In genomic region chr1:116540088-116540487, GRCh38 we compare ENCODE assay signal across 9 cellular contexts. TPM values are rescaled to one million over a fixed set of nuclear protein-coding genes. Genes with fewer than 3 reads are reported as not detected.
A peak's percentile ranks its signal among the peaks of the same experiment; 100 is the strongest.
DNase-seq lines count a peak whose midpoint lies in the region; ATAC-seq, FAIRE-seq and TF ChIP-seq lines count a peak whose summit lies in the region.
"Had no signal": no experiment of that assay in that cellular context is flagged by ENCODE, and none has a peak within 500 bp of the region (broad histone marks: within the 10 kb centered on the region; RNA-seq: fewer than 3 reads in every experiment).

No MANE protein-coding gene starts in this region.

- no peak overlapping the region for H3K23ac ChIP-seq in mesenchymal stem cell (ENCODE audit: low read length in 2 of 2)

- no peak overlapping the region for H3K9ac ChIP-seq in mesenchymal stem cell (ENCODE audit: low read length)

- ATAC-seq in GM18499 (IDR thresholded peaks at IDR 0.05; ENCODE audit: insufficient read depth, unreplicated experiment), result peak; percentile 71
- peak; percentile 47 for ATAC-seq in GM21423 (IDR thresholded peaks at IDR 0.05; ENCODE audit: unreplicated experiment)
- peak; percentile 26 for ATAC-seq in HG03558 (IDR thresholded peaks at IDR 0.05; ENCODE audit: extremely low read depth, unreplicated experiment)

- no peak overlapping the region for H4K91ac ChIP-seq in mesenchymal stem cell (ENCODE audit: low read length)

- H2BK12ac ChIP-seq in mesenchymal stem cell (ENCODE audit: low read length in 2 of 2), result no peak overlapping the region

- TF ChIP-seq POLR2A in thyroid gland (IDR thresholded peaks at IDR 0.05), result no peak

- H3K36me3 ChIP-seq in bronchial epithelial cell (ENCODE audit: control insufficient read depth, insufficient read depth, low read length) (peaks cover 9% of the 10 kb centered on the region), thyroid gland (peaks cover 0 to 17% of the 10 kb centered on the region in 2 donors), mesenchymal stem cell (ENCODE audit: control insufficient read depth in 1 of 2, insufficient read depth in 2 of 2, low read depth in 1 of 2, low read length in 2 of 2) (peaks cover 4 to 27% of the 10 kb centered on the region in 2 experiments)

- H3K4me3 ChIP-seq in bronchial epithelial cell (ENCODE audit: low read depth, low read length) (no peak overlapping the region), thyroid gland (replicated peaks in 1 of 3) (no peak overlapping the region), mesenchymal stem cell (ENCODE audit: insufficient read depth in 1 of 2, low read depth in 1 of 2, low read length in 2 of 2) (no peak overlapping the region)

- H3K9me3 Mint-ChIP-seq in type B pancreatic cell, result peaks cover 4% of the 10 kb centered on the region

- H3K79me1 ChIP-seq in mesenchymal stem cell (replicated peaks; ENCODE audit: low read length, poor library complexity, severe bottlenecking), result peaks cover 3% of the 10 kb centered on the region

- H3K27me3 Mint-ChIP-seq in type B pancreatic cell, result no peaks in the 10 kb centered on the region

- no peak overlapping the region for H3K4me3 Mint-ChIP-seq in type B pancreatic cell

- DNase-seq in bronchial epithelial cell (ENCODE audit: low read depth), result peak; percentile 63
- no peak for DNase-seq in type B pancreatic cell (ENCODE audit: extremely low spot score, unreplicated experiment)
- no peak for DNase-seq in thyroid gland
- DNase-seq in GM19240 (ENCODE audit: insufficient read length, low spot score), result no peak
- DNase-seq in mesenchymal stem cell, result no peak

- TF ChIP-seq CTCF in bronchial epithelial cell (IDR thresholded peaks at IDR 0.05; ENCODE audit: insufficient read depth, low read length, severe bottlenecking) (no peak), type B pancreatic cell (conservative IDR thresholded peaks at IDR 0.05) (no peak), thyroid gland (IDR thresholded peaks at IDR 0.05) (no peak)

- no peak overlapping the region for H2AK5ac ChIP-seq in mesenchymal stem cell (ENCODE audit: low read length, severe bottlenecking)

- H3K4me1 ChIP-seq in thyroid gland, result no peaks in the 10 kb centered on the region
- H3K4me1 ChIP-seq in mesenchymal stem cell (ENCODE audit: control insufficient read depth, insufficient read depth, low read depth, low read length), result no peaks in the 10 kb centered on the region

- FAIRE-seq in bronchial epithelial cell (lab: Jason Lieb, UNC), result no peak
- FAIRE-seq: frontal cortex had no signal

- intact Hi-C loops in thyroid gland (cut with DNase I), result no loop called here

- H3K4ac ChIP-seq in mesenchymal stem cell (ENCODE audit: low read depth in 1 of 2, low read length in 2 of 2), result no peak overlapping the region

- H3K27ac ChIP-seq in thyroid gland, result no peak overlapping the region
- H3K27ac ChIP-seq in mesenchymal stem cell (ENCODE audit: low read length, poor library complexity, severe bottlenecking), result no peak overlapping the region

- no peak overlapping the region for H3K4me2 ChIP-seq in mesenchymal stem cell (ENCODE audit: low read length, poor library complexity, severe bottlenecking)

- H3K36me3 Mint-ChIP-seq in type B pancreatic cell, result peaks cover 19% of the 10 kb centered on the region

- H2BK15ac ChIP-seq in mesenchymal stem cell (ENCODE audit: low read depth, poor library complexity, severe bottlenecking), result no peak overlapping the region

- H3K9me3 ChIP-seq in thyroid gland (no peaks in the 10 kb centered on the region), mesenchymal stem cell (ENCODE audit: control insufficient read depth, low read length) (no peaks in the 10 kb centered on the region)

- H3K27ac Mint-ChIP-seq in type B pancreatic cell, result no peak overlapping the region

- no peak overlapping the region for H4K8ac ChIP-seq in mesenchymal stem cell (ENCODE audit: low read length)

- H3K27me3 ChIP-seq in bronchial epithelial cell (ENCODE audit: control insufficient read depth, insufficient read depth, low read length), result no peaks in the 10 kb centered on the region
- no peaks in the 10 kb centered on the region for H3K27me3 ChIP-seq in thyroid gland
- no peaks in the 10 kb centered on the region for H3K27me3 ChIP-seq in mesenchymal stem cell (ENCODE audit: control insufficient read depth in 1 of 2, insufficient read depth in 1 of 2, low read length in 2 of 2)

- H3K14ac ChIP-seq in mesenchymal stem cell (ENCODE audit: low read length in 2 of 2), result no peak overlapping the region

- H2AFZ ChIP-seq in mesenchymal stem cell (ENCODE audit: low read depth, low read length), result no peak overlapping the region

- H3K4me1 Mint-ChIP-seq in type B pancreatic cell (ENCODE audit: unreplicated experiment), result peaks cover 8% of the 10 kb centered on the region

- no peak overlapping the region for H3K18ac ChIP-seq in mesenchymal stem cell (ENCODE audit: low read depth in 1 of 2, low read length in 2 of 2)

- H2BK120ac ChIP-seq in mesenchymal stem cell (ENCODE audit: low read depth, low read length), result no peak overlapping the region

- no peak overlapping the region for H2BK5ac ChIP-seq in mesenchymal stem cell (ENCODE audit: low read depth, low read length, poor library complexity, severe bottlenecking)

RNA-seq across cellular contexts. Expression of gene CD58, which starts 30.7 kb away (rescaled TPM):
- 18.2 and 25.2 TPM in 2 replicates for total RNA-seq in bronchial epithelial cell
- total RNA-seq in type B pancreatic cell (ENCODE audit: low replicate concordance), result 7.2 and 10.7 TPM in 2 replicates
- total RNA-seq in thyroid gland, result 10 to 100 TPM; 17.5 to 51.9 (median 23.1) TPM
- 10.5 TPM for polyA plus RNA-seq in mesenchymal stem cell (2013, experiment 1 of 2)
- polyA plus RNA-seq in mesenchymal stem cell (2013, experiment 2 of 2), result 10.6 TPM
